Comparison of ENCODE assay signal across 28 cellular contexts in genomic region chr10:128556575-128556974, GRCh38.
"Had no signal": no experiment of that assay in that cellular context is flagged by ENCODE, and none has a peak within 500 bp of the region (broad histone marks: within the 10 kb centered on the region; RNA-seq: fewer than 3 reads in every experiment).

No MANE protein-coding gene starts in this region.

- FAIRE-seq: astrocyte, bronchial epithelial cell, frontal cortex had no signal

- H3K27ac ChIP-seq: brain microvascular endothelial cell, coronary artery, dorsolateral prefrontal cortex, WERI-Rb-1 had no signal

- DNase-seq: activated B cell treated with CpG ODN at 0.5 μM for 24 hours; activated CD4-positive, alpha-beta T cell treated with anti-CD3 and anti-CD28 coated beads for 48 hours; activated CD4-positive, alpha-beta T cell treated with anti-CD3 and anti-CD28 coated beads, Interleukin-2, amount 50 U/mL, for 1 hour; activated CD4-positive, alpha-beta T cell treated with anti-CD3 and anti-CD28 coated beads, Interleukin-2, amount 50 U/mL, for 48 hours; activated CD8-positive, alpha-beta memory T cell treated with anti-CD3 and anti-CD28 coated beads for 24 hours; activated CD8-positive, alpha-beta T cell treated with anti-CD3 and anti-CD28 coated beads for 36 hours; activated effector memory CD4-positive, alpha-beta T cell treated with Interleukin-2 at 50 U/mL for 16 hours; activated gamma-delta T cell treated with Interleukin-2 at 50 U/mL for 16 hours; activated naive CD4-positive, alpha-beta T cell treated with anti-CD3 and anti-CD28 coated beads, Interleukin-2, amount 50 U/mL, for 16 hours; activated naive CD4-positive, alpha-beta T cell treated with Interleukin-2 at 50 U/mL for 16 hours; activated T-cell treated with anti-CD3 and anti-CD28 coated beads, Interleukin-2, amount 50 U/mL, for 4 hours; amniotic stem cell; anterior cingulate cortex; brain microvascular endothelial cell; dorsolateral prefrontal cortex; effector memory CD4-positive, alpha-beta T cell; endodermal cell; foreskin fibroblast; T-helper 17 cell; T1000; WERI-Rb-1 had no signal

- H3K36me3 ChIP-seq: brain microvascular endothelial cell, WERI-Rb-1 had no signal

- H3K27me3 ChIP-seq: brain microvascular endothelial cell had no signal

- H3K4me3 ChIP-seq: coronary artery, dorsolateral prefrontal cortex had no signal

- ATAC-seq: activated CD4-positive, CD25-positive, alpha-beta regulatory T cell treated with anti-CD3 and anti-CD28 coated beads, Interleukin-2, amount 50 U/mL, for 24 hours; activated CD8-positive, alpha-beta T cell treated with anti-CD3 and anti-CD28 coated beads for 36 hours; activated T-cell treated with anti-CD3 and anti-CD28 coated beads, Interleukin-2, amount 50 U/mL, for 4 hours; activated T-helper 17 cell treated with anti-CD3 and anti-CD28 coated beads, Interleukin-2, amount 50 U/mL, for 72 hours; esophagus mucosa; T-helper 17 cell had no signal
